ENCODE assay signal across 37 cellular contexts in the genomic region with DNA sequence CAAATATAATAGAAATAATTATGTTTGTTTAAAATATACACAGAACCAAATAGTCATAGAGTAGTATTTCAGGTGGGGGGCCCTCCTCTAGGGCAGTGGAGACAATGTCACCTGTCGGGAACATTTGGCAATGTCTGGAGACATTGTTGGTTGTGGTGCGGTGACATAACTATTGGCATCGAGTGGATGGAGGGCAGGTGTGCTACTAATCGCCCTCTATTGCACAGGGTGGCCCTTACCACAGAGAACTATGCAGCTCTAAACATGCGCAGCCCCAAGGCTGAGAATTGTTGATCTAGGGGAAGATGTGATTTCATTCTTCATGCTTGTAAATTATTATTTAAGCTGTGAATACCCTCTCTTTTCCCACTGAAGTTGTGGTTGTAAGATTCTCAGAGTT.
"Had no signal": no experiment of that assay in that cellular context is flagged by ENCODE, and none has a peak within 500 bp of the region (broad histone marks: within the 10 kb centered on the region; RNA-seq: fewer than 3 reads in every experiment).

No MANE protein-coding gene starts in this region.

- H3K27me3 Mint-ChIP-seq: activated B cell treated with CpG ODN at 0.5 μM for 24 hours; activated CD4-positive, alpha-beta memory T cell treated with anti-CD3 and anti-CD28 coated beads, Interleukin-2, amount 10 ng/mL, durations not matched to agents 7 days and 5 days; activated naive CD8-positive, alpha-beta T cell treated with anti-CD3 and anti-CD28 coated beads for 36 hours; activated T-helper 17 cell treated with anti-CD3 and anti-CD28 coated beads, Interleukin-2, amount 50 U/mL, for 72 hours had no signal

- ATAC-seq: activated T-cell treated with anti-CD3 and anti-CD28 coated beads, Interleukin-2, amount 50 U/mL, for 72 hours; activated T-helper 17 cell treated with anti-CD3 and anti-CD28 coated beads, Interleukin-2, amount 50 U/mL, for 72 hours; PC-3 had no signal

- H3K9me3 Mint-ChIP-seq: activated B cell treated with CpG ODN at 0.5 μM for 24 hours; activated T-helper 17 cell treated with anti-CD3 and anti-CD28 coated beads, Interleukin-2, amount 50 U/mL, for 72 hours had no signal

- DNase-seq: activated B cell treated with CpG ODN at 0.5 μM for 24 hours; activated CD4-positive, alpha-beta memory T cell treated with anti-CD3 and anti-CD28 coated beads, Interleukin-2, amount 10 ng/mL, durations not matched to agents 7 days and 5 days; activated CD4-positive, alpha-beta T cell treated with anti-CD3 and anti-CD28 coated beads for 4 hours; activated CD4-positive, CD25-positive, alpha-beta regulatory T cell treated with anti-CD3 and anti-CD28 coated beads, Interleukin-2, amount 50 U/mL, for 72 hours; activated effector memory CD4-positive, alpha-beta T cell treated with anti-CD3 and anti-CD28 coated beads, Interleukin-2, amount 50 U/mL, for 16 hours; activated naive CD4-positive, alpha-beta T cell; activated naive CD4-positive, alpha-beta T cell treated with anti-CD3 and anti-CD28 coated beads, Interleukin-2, amount 50 U/mL, for 16 hours; activated naive CD8-positive, alpha-beta T cell treated with anti-CD3 and anti-CD28 coated beads for 36 hours; activated T-cell treated with anti-CD3 and anti-CD28 coated beads, Interleukin-2, amount 50 U/mL, for 1 hour; activated T-cell treated with anti-CD3 and anti-CD28 coated beads, Interleukin-2, amount 50 U/mL, for 72 hours; amniotic stem cell; aorta; brain microvascular endothelial cell; central memory CD4-positive, alpha-beta T cell; Kasumi-1; KG1; MM.1S; MV-4-11; NCI-H1092; NCI-H1417 treated with DMSO at 0.1 percent for 48 hours; NCI-H1694 treated with DMSO at 0.1 percent for 48 hours; NCI-H2029; NCI-H2107; NCI-H2227 treated with DMSO at 0.1 percent for 48 hours; NCI-H446 treated with DMSO at 0.1 percent for 48 hours; NCI-H69; NCI-H82; NK-92 treated with Interleukin-12 subunit alpha and Interleukin-12 subunit beta, amount 100 ng/mL, for 24 hours; PC-3; Peyer's patch; RPMI8226; SIG-M5; SW 1271; T-helper 1 cell; T-helper 2 cell; T-helper 9 cell had no signal

- H3K4me3 Mint-ChIP-seq: activated B cell treated with CpG ODN at 0.5 μM for 24 hours; activated CD4-positive, alpha-beta memory T cell treated with anti-CD3 and anti-CD28 coated beads, Interleukin-2, amount 10 ng/mL, durations not matched to agents 7 days and 5 days; activated naive CD8-positive, alpha-beta T cell treated with anti-CD3 and anti-CD28 coated beads for 36 hours; activated T-cell treated with anti-CD3 and anti-CD28 coated beads, Interleukin-2, amount 50 U/mL, for 72 hours; activated T-helper 17 cell treated with anti-CD3 and anti-CD28 coated beads, Interleukin-2, amount 50 U/mL, for 72 hours had no signal

- H3K4me1 Mint-ChIP-seq: activated CD4-positive, alpha-beta memory T cell treated with anti-CD3 and anti-CD28 coated beads, Interleukin-2, amount 10 ng/mL, durations not matched to agents 7 days and 5 days; activated naive CD8-positive, alpha-beta T cell treated with anti-CD3 and anti-CD28 coated beads for 36 hours; activated T-helper 17 cell treated with anti-CD3 and anti-CD28 coated beads, Interleukin-2, amount 50 U/mL, for 72 hours had no signal

- H3K36me3 Mint-ChIP-seq: activated naive CD8-positive, alpha-beta T cell treated with anti-CD3 and anti-CD28 coated beads for 36 hours had no signal

- H3K27ac Mint-ChIP-seq: activated B cell treated with CpG ODN at 0.5 μM for 24 hours; activated CD4-positive, alpha-beta memory T cell treated with anti-CD3 and anti-CD28 coated beads, Interleukin-2, amount 10 ng/mL, durations not matched to agents 7 days and 5 days; activated naive CD8-positive, alpha-beta T cell treated with anti-CD3 and anti-CD28 coated beads for 36 hours; activated T-cell treated with anti-CD3 and anti-CD28 coated beads, Interleukin-2, amount 50 U/mL, for 72 hours; activated T-helper 17 cell treated with anti-CD3 and anti-CD28 coated beads, Interleukin-2, amount 50 U/mL, for 72 hours had no signal
